In genomic region chr5:516338-516925, GRCh38 we compare ENCODE assay signal across 25 cellular contexts.
"Had no signal": no experiment of that assay in that cellular context is flagged by ENCODE, and none has a peak within 500 bp of the region (broad histone marks: within the 10 kb centered on the region; RNA-seq: fewer than 3 reads in every experiment).

No MANE protein-coding gene starts in this region.

- H3K27ac Mint-ChIP-seq: activated CD4-positive, alpha-beta T cell treated with anti-CD3 and anti-CD28 coated beads, Interleukin-2, amount 10 ng/mL, durations not matched to agents 7 days and 5 days; activated CD8-positive, alpha-beta memory T cell treated with anti-CD3 and anti-CD28 coated beads, Interleukin-2, amount 10 ng/mL, durations not matched to agents 7 days and 5 days; activated CD8-positive, alpha-beta T cell treated with anti-CD3 and anti-CD28 coated beads for 36 hours; activated naive CD8-positive, alpha-beta T cell; endodermal cell; stimulated activated naive B cell treated with anti-CD40 and anti-IgM and Interleukin-4, amounts not matched to agents 10 μg/mL and 1 μg/mL and 100 μg/mL, for 72 hours had no signal

- H3K9me3 ChIP-seq: adrenal gland, ascending aorta, lower lobe of right lung, sigmoid colon, testis had no signal

- H3K4me1 Mint-ChIP-seq: activated CD4-positive, alpha-beta T cell treated with anti-CD3 and anti-CD28 coated beads, Interleukin-2, amount 10 ng/mL, durations not matched to agents 7 days and 5 days; activated CD8-positive, alpha-beta memory T cell treated with anti-CD3 and anti-CD28 coated beads, Interleukin-2, amount 10 ng/mL, durations not matched to agents 7 days and 5 days; central memory CD8-positive, alpha-beta T cell; neural crest cell had no signal

- H3K4me3 ChIP-seq: adrenal gland, ascending aorta, lower lobe of right lung, sigmoid colon, testis had no signal

- DNase-seq: activated CD4-positive, alpha-beta T cell treated with anti-CD3 and anti-CD28 coated beads, Interleukin-2, amount 10 ng/mL, durations not matched to agents 7 days and 5 days; activated CD4-positive, CD25-positive, alpha-beta regulatory T cell treated with anti-CD3 and anti-CD28 coated beads, Interleukin-2, amount 50 U/mL, for 72 hours; activated CD8-positive, alpha-beta memory T cell treated with anti-CD3 and anti-CD28 coated beads, Interleukin-2, amount 10 ng/mL, durations not matched to agents 7 days and 5 days; activated CD8-positive, alpha-beta T cell treated with anti-CD3 and anti-CD28 coated beads for 36 hours; adrenal gland; brain microvascular endothelial cell; cortex of kidney; endodermal cell; foreskin keratinocyte; lower lobe of right lung; naive thymus-derived CD4-positive, alpha-beta T cell; sigmoid colon; stimulated activated CD4-positive, alpha-beta T cell treated with anti-CD3 and anti-CD28 coated beads, Interleukin-2, amount 100 ng/mL, for 48 hours; stimulated activated CD8-positive, alpha-beta memory T cell treated with anti-CD3 and anti-CD28 coated beads, Interleukin-4, amount 100 ng/mL, for 48 hours; stimulated activated naive B cell treated with anti-CD40 and anti-IgM and Interleukin-4, amounts not matched to agents 10 μg/mL and 1 μg/mL and 100 μg/mL, for 72 hours; T-helper 1 cell; testis; trophoblast cell; WERI-Rb-1 had no signal

- H3K36me3 ChIP-seq: adrenal gland, ascending aorta, brain microvascular endothelial cell, lower lobe of right lung, sigmoid colon, WERI-Rb-1 had no signal

- H3K27ac ChIP-seq: adrenal gland, ascending aorta, brain microvascular endothelial cell, epithelial cell of prostate, foreskin keratinocyte, lower lobe of right lung, sigmoid colon, testis, WERI-Rb-1 had no signal

- H3K9me3 Mint-ChIP-seq: activated CD4-positive, alpha-beta T cell treated with anti-CD3 and anti-CD28 coated beads, Interleukin-2, amount 10 ng/mL, durations not matched to agents 7 days and 5 days; activated CD8-positive, alpha-beta T cell treated with anti-CD3 and anti-CD28 coated beads for 36 hours; endodermal cell had no signal

- ATAC-seq: activated CD8-positive, alpha-beta memory T cell treated with anti-CD3 and anti-CD28 coated beads, Interleukin-2, amount 10 ng/mL, durations not matched to agents 7 days and 5 days; activated CD8-positive, alpha-beta T cell treated with anti-CD3 and anti-CD28 coated beads for 36 hours; foreskin keratinocyte; left lobe of liver; lower lobe of right lung; naive thymus-derived CD4-positive, alpha-beta T cell; stimulated activated naive B cell treated with anti-CD40 and anti-IgM and Interleukin-4, amounts not matched to agents 10 μg/mL and 1 μg/mL and 100 μg/mL, for 72 hours had no signal

- H3K4me1 ChIP-seq: adrenal gland, ascending aorta, foreskin keratinocyte, lower lobe of right lung, sigmoid colon, testis had no signal

- H3K27me3 ChIP-seq: ascending aorta, testis had no signal

- H3K36me3 Mint-ChIP-seq: activated CD8-positive, alpha-beta memory T cell treated with anti-CD3 and anti-CD28 coated beads, Interleukin-2, amount 10 ng/mL, durations not matched to agents 7 days and 5 days; activated naive CD8-positive, alpha-beta T cell had no signal

- H3K4me3 Mint-ChIP-seq: activated CD4-positive, alpha-beta T cell treated with anti-CD3 and anti-CD28 coated beads, Interleukin-2, amount 10 ng/mL, durations not matched to agents 7 days and 5 days; activated CD8-positive, alpha-beta memory T cell treated with anti-CD3 and anti-CD28 coated beads, Interleukin-2, amount 10 ng/mL, durations not matched to agents 7 days and 5 days; activated CD8-positive, alpha-beta T cell treated with anti-CD3 and anti-CD28 coated beads for 36 hours; activated naive CD8-positive, alpha-beta T cell; central memory CD8-positive, alpha-beta T cell; endodermal cell; naive thymus-derived CD4-positive, alpha-beta T cell; neural crest cell; stimulated activated naive B cell treated with anti-CD40 and anti-IgM and Interleukin-4, amounts not matched to agents 10 μg/mL and 1 μg/mL and 100 μg/mL, for 72 hours had no signal
